ENCODE assay signal across 10 cellular contexts in genomic region chr1:228964178-228964819, GRCh38.
DNase-seq lines count a peak whose midpoint lies in the region; ATAC-seq and TF ChIP-seq lines count a peak whose summit lies in the region.
"Had no signal": no experiment of that assay in that cellular context is flagged by ENCODE, and none has a peak within 500 bp of the region (broad histone marks: within the 10 kb centered on the region; RNA-seq: fewer than 3 reads in every experiment).

No MANE protein-coding gene starts in this region.

- peak overlapping the region; percentile 98 for H3K27ac ChIP-seq in aorta (ENCODE audit: low read depth in 1 of 2, low read length in 2 of 2)

- no peak overlapping the region for H3K4me3 Mint-ChIP-seq in endothelial cell (ENCODE audit: unreplicated experiment)

- H3K36me3 Mint-ChIP-seq in endothelial cell (ENCODE audit: low read depth, unreplicated experiment) = no peaks in the 10 kb centered on the region

- peaks cover 10% of the 10 kb centered on the region for H3K4me1 Mint-ChIP-seq in endothelial cell (ENCODE audit: unreplicated experiment)

- peaks cover 2% of the 10 kb centered on the region for H3K27me3 Mint-ChIP-seq in endothelial cell (ENCODE audit: unreplicated experiment)

- no peak for TF ChIP-seq CTCF in endothelial cell (IDR thresholded peaks at IDR 0.05; ENCODE audit: unreplicated experiment)

- H3K9me3 ChIP-seq in aorta (ENCODE audit: control insufficient read depth, low read length) = no peaks in the 10 kb centered on the region

- H3K9me3 Mint-ChIP-seq in endothelial cell (ENCODE audit: unreplicated experiment) = no peaks in the 10 kb centered on the region

- H3K27me3 ChIP-seq in aorta (ENCODE audit: control insufficient read depth in 1 of 2, insufficient read depth in 2 of 2, low read length in 1 of 2) = no peaks in the 10 kb centered on the region
- H3K27me3 ChIP-seq: dorsolateral prefrontal cortex had no signal

- H3K4me3 ChIP-seq in aorta (ENCODE audit: low read length in 2 of 2) = no peak overlapping the region
- H3K4me3 ChIP-seq: dorsolateral prefrontal cortex had no signal

- no peaks in the 10 kb centered on the region for H3K36me3 ChIP-seq in aorta (ENCODE audit: control insufficient read depth in 1 of 2, insufficient read depth in 2 of 2, low read length in 1 of 2)

- intact Hi-C loops in aorta (cut with DNase I) = no loop called here

- H3K4me1 ChIP-seq in aorta (ENCODE audit: control insufficient read depth in 1 of 2, insufficient read depth in 2 of 2, low read length in 2 of 2) = peaks cover 0 to 4% of the 10 kb centered on the region in 2 donors

- WGBS in aorta, 2 donors = 27 to 32% methylated on average over 5 of the region's 5 CpGs

- peak; percentile 84 for ATAC-seq in aorta (ENCODE audit: low FRiP score)

- peak overlapping the region; percentile 68 for H3K27ac Mint-ChIP-seq in endothelial cell (ENCODE audit: unreplicated experiment)

- DNase-seq in LHCN-M2 (ENCODE audit: low read depth) (peak; percentile 45), endothelial cell (ENCODE audit: low spot score) (no peak), lung microvascular endothelial cell (ENCODE audit: low read depth in 2 of 2) (peak; percentile 20 to 35), aorta (no peak), T-helper 2 cell (no peak), NCI-H526 treated with DMSO at 0.1 percent for 48 hours (lab: John Stamatoyannopoulos, UW) (no peak), NAMALWA (ENCODE audit: low spot score) (no peak)
- DNase-seq: activated CD4-positive, alpha-beta T cell treated with anti-CD3 and anti-CD28 coated beads for 4 hours; dorsolateral prefrontal cortex; NCI-H345 had no signal

Comparison
In these comparisons a context has a peak if more than half of its experiments do, and no peak if none do; other contexts are left out.
1. DNase-seq: peak in LHCN-M2 (single experiment) and lung microvascular endothelial cell (2 of 2); none in endothelial cell (single experiment), aorta (0 of 2), T-helper 2 cell (0 of 5), NCI-H526 treated with DMSO at 0.1 percent for 48 hours (single experiment) and NAMALWA (single experiment).